ENCODE assay signal across 1 cellular context in genomic region chr15:41941644-41942415, GRCh38.
TF ChIP-seq lines count a peak whose summit lies in the region.

No MANE protein-coding gene starts in this region.

TF ChIP-seq in IMR-90, 13 proteins besides CTCF, POLR2A, EP300 and RAD21:
- TF ChIP-seq RCOR1 (IDR thresholded peaks at IDR 0.05; ENCODE audit: insufficient replicate concordance, low read length): no peak
- TF ChIP-seq CEBPB (IDR thresholded peaks at IDR 0.05; ENCODE audit: low read depth, low read length): no peak
- no peak for TF ChIP-seq MAZ (IDR thresholded peaks at IDR 0.05; ENCODE audit: borderline replicate concordance, low read depth, low read length)
